ENCODE assay signal across 8 cellular contexts in genomic region chr12:120580787-120581723, GRCh38. TPM values are rescaled to one million over a fixed set of nuclear protein-coding genes. Genes with fewer than 3 reads are reported as not detected.
DNase-seq lines count a peak whose midpoint lies in the region; ATAC-seq and TF ChIP-seq lines count a peak whose summit lies in the region.

POP5 (minus strand) TSS chr12:120581402; CDS start chr12:120581362, 40 bp downstream.

- TF ChIP-seq CTCF in OCI-LY3 (IDR thresholded peaks at IDR 0.05; ENCODE audit: low read depth, low read length): no peak
- no peak for TF ChIP-seq CTCF in endothelial cell (IDR thresholded peaks at IDR 0.05; ENCODE audit: unreplicated experiment)
- no peak for TF ChIP-seq CTCF in mesothelial cell of epicardium (IDR thresholded peaks at IDR 0.05; ENCODE audit: unreplicated experiment)

- peaks cover 16% of the 10 kb centered on the region for H3K36me3 Mint-ChIP-seq in endothelial cell (ENCODE audit: low read depth, unreplicated experiment)
- H3K36me3 Mint-ChIP-seq in mesothelial cell of epicardium: peaks cover 17% of the 10 kb centered on the region

- H3K27ac ChIP-seq in OCI-LY3 (ENCODE audit: low read length): 0 out of 2 replicates have a peak within 1 kb of the TSS, but pooled peaks have one; percentile 12

- no peaks in the 10 kb centered on the region for H3K9me3 Mint-ChIP-seq in endothelial cell (ENCODE audit: unreplicated experiment)
- H3K9me3 Mint-ChIP-seq in mesothelial cell of epicardium: no peaks in the 10 kb centered on the region

- H3K4me1 ChIP-seq in OCI-LY3 (ENCODE audit: low read length): peaks cover 19% of the 10 kb centered on the region

- H3K27me3 ChIP-seq in OCI-LY3 (ENCODE audit: low read depth, low read length): no peaks in the 10 kb centered on the region

- peak; percentile 85 for ATAC-seq in GM21515 (IDR thresholded peaks at IDR 0.05; ENCODE audit: unreplicated experiment)

- peak within 1 kb of the TSS; percentile 72 for H3K9ac ChIP-seq in OCI-LY3 (ENCODE audit: low read length)

- peak within 1 kb of the TSS; percentile 96 for H3K4me3 Mint-ChIP-seq in endothelial cell (ENCODE audit: unreplicated experiment)
- H3K4me3 Mint-ChIP-seq in mesothelial cell of epicardium: peak within 1 kb of the TSS; percentile 99

- peak within 1 kb of the TSS; percentile 74 for H3K27ac Mint-ChIP-seq in endothelial cell (ENCODE audit: unreplicated experiment)
- H3K27ac Mint-ChIP-seq in mesothelial cell of epicardium: peak within 1 kb of the TSS; percentile 94

- peak within 1 kb of the TSS; percentile 95 for H2AFZ ChIP-seq in OCI-LY3 (ENCODE audit: low read depth, low read length)

- no peaks in the 10 kb centered on the region for H3K9me3 ChIP-seq in OCI-LY3 (ENCODE audit: insufficient read depth, low read length)

- H3K79me2 ChIP-seq in OCI-LY3 (ENCODE audit: low read length): no peaks in the 10 kb centered on the region

- H3K4me1 Mint-ChIP-seq in endothelial cell (ENCODE audit: unreplicated experiment) (peaks cover 15% of the 10 kb centered on the region), mesothelial cell of epicardium (peaks cover 27% of the 10 kb centered on the region)

- H3K4me2 ChIP-seq in OCI-LY3 (ENCODE audit: low read length): peak within 1 kb of the TSS; percentile 94

- H3K4me3 ChIP-seq in OCI-LY3 (ENCODE audit: low read length): peak within 1 kb of the TSS; percentile 93

- peaks cover 22% of the 10 kb centered on the region for H3K36me3 ChIP-seq in OCI-LY3 (replicated peaks; ENCODE audit: low read depth, low read length)

- H4K20me1 ChIP-seq in OCI-LY3 (ENCODE audit: insufficient read depth, low read length): no peaks in the 10 kb centered on the region

- H3K27me3 Mint-ChIP-seq in endothelial cell (ENCODE audit: unreplicated experiment) (peaks cover 3% of the 10 kb centered on the region), mesothelial cell of epicardium (ENCODE audit: low read depth) (peaks cover 29% of the 10 kb centered on the region)

- DNase-seq in D341Med (ENCODE audit: low spot score) (peak; percentile 90), HuH-7 (ENCODE audit: low spot score) (peak; percentile 76), endothelial cell (ENCODE audit: low spot score) (peak; percentile 89), mesothelial cell of epicardium (ENCODE audit: low spot score in 2 of 2, unreplicated experiment in 2 of 2) (peak; percentile 86 to 92)
- DNase-seq in activated CD8-positive, alpha-beta memory T cell treated with anti-CD3 and anti-CD28 coated beads, Interleukin-2, amount 50 U/mL, for 48 hours: peak; percentile 94
- peak; percentile 92 for DNase-seq in stimulated activated CD8-positive, alpha-beta memory T cell treated with anti-CD3 and anti-CD28 coated beads, Interleukin-15, amount 100 ng/mL, for 48 hours (ENCODE audit: low read depth in 2 of 2)

RNA-seq across cellular contexts. Expression of gene POP5, which starts in this region (rescaled TPM):
- total RNA-seq in endothelial cell (ENCODE audit: unreplicated experiment): 17.8 TPM
- total RNA-seq in mesothelial cell of epicardium: 32.6 to 38.6 TPM (median 33.7 TPM) in 3 replicates

Comparison
In these comparisons a context has a peak if more than half of its experiments do, and no peak if none do; other contexts are left out.
1. Peak in every context shown above with its lines: DNase-seq, ATAC-seq, H3K4me3 ChIP-seq and H3K27ac ChIP-seq.